Comparison of ENCODE assay signal across 1 cellular context in genomic region chr12:104215638-104216297, GRCh38.
TF ChIP-seq lines count a peak whose summit lies in the region.

TXNRD1 (plus strand) TSS chr12:104215779; CDS start chr12:104215803, 24 bp downstream.

TF ChIP-seq in H1, 55 proteins besides CTCF, POLR2A, EP300 and RAD21 (continued from another document):
- TF ChIP-seq E2F6 (IDR thresholded peaks at IDR 0.05) (peak; percentile 38; the same call in 1 of the 2 replicates), SIX5 (IDR thresholded peaks at IDR 0.05; ENCODE audit: low read depth, low read length) (no peak), TAF1 (IDR thresholded peaks at IDR 0.05; ENCODE audit: low read depth, low read length) (peak; percentile 77), TBP (IDR thresholded peaks at IDR 0.05; ENCODE audit: low read depth, low read length) (peak; percentile 72; the same call in 1 of the 2 replicates), POLR2AphosphoS5 (IDR thresholded peaks at IDR 0.05; ENCODE audit: low read depth, low read length) (peak; percentile 75), CREB1 (IDR thresholded peaks at IDR 0.05) (peak; percentile 62; the same call in 1 of the 2 replicates), KDM4A (IDR thresholded peaks at IDR 0.05; ENCODE audit: low read depth, low read length, severe bottlenecking) (peak; percentile 85), TAF7 (optimal IDR thresholded peaks at IDR 0.05; ENCODE audit: borderline replicate concordance, low read depth, low read length) (peak; percentile 79), JUND (IDR thresholded peaks at IDR 0.05; ENCODE audit: low read length) (no peak), SIN3A (conservative IDR thresholded peaks at IDR 0.05 in 1 of 2, IDR thresholded peaks at IDR 0.05 in 1 of 2; ENCODE audit: low read depth in 1 of 2, low read length in 2 of 2) (peak in 1 of 2 experiments; percentile 81; a peak in 2 of 4 replicates), MAX (IDR thresholded peaks at IDR 0.05) (peak; percentile 83), YY1 (IDR thresholded peaks at IDR 0.05; ENCODE audit: low read depth, low read length) (peak; percentile 88), CHD2 (IDR thresholded peaks at IDR 0.05; ENCODE audit: low read length) (0 out of 2 replicates have a peak, but pooled peaks have one; percentile 24), PHF8 (conservative IDR thresholded peaks at IDR 0.05; ENCODE audit: low read depth, low read length) (peak; percentile 70), GTF2F1 (IDR thresholded peaks at IDR 0.05; ENCODE audit: borderline replicate concordance, low read depth, low read length) (0 out of 2 replicates have a peak, but pooled peaks have one; percentile 64), SP1 (IDR thresholded peaks at IDR 0.05; ENCODE audit: low read depth, low read length) (0 out of 2 replicates have a peak, but pooled peaks have one; percentile 16), RBBP5 (IDR thresholded peaks at IDR 0.05; ENCODE audit: borderline replicate concordance, low read depth, low read length) (peak; percentile 70)
TF ChIP-seq in H1: peak in this region for 18.
